18 cellular contexts compared by ENCODE assay signal in genomic region chr3:2826453-2826852, GRCh38.
DNase-seq lines count a peak whose midpoint lies in the region; ATAC-seq and TF ChIP-seq lines count a peak whose summit lies in the region.
"Had no signal": no experiment of that assay in that cellular context is flagged by ENCODE, and none has a peak within 500 bp of the region (broad histone marks: within the 10 kb centered on the region; RNA-seq: fewer than 3 reads in every experiment).

No MANE protein-coding gene starts in this region.

- TF ChIP-seq EP300 in transverse colon (IDR thresholded peaks at IDR 0.05; ENCODE audit: low read depth): no peak

- peaks cover 5% of the 10 kb centered on the region for H3K4me1 Mint-ChIP-seq in MCF 10A (ENCODE audit: insufficient read depth, unreplicated experiment)
- H3K4me1 Mint-ChIP-seq: CD8-positive, alpha-beta memory T cell; T-helper 17 cell had no signal

- H3K36me3 ChIP-seq in esophagus squamous epithelium: no peaks in the 10 kb centered on the region
- no peaks in the 10 kb centered on the region for H3K36me3 ChIP-seq in transverse colon
- H3K36me3 ChIP-seq: SJCRH30 had no signal

- TF ChIP-seq POLR2A in esophagus squamous epithelium (IDR thresholded peaks at IDR 0.05) (no peak), transverse colon (IDR thresholded peaks at IDR 0.05) (no peak)

- no peaks in the 10 kb centered on the region for H3K36me3 Mint-ChIP-seq in MCF 10A (ENCODE audit: insufficient read depth, unreplicated experiment)
- H3K36me3 Mint-ChIP-seq: CD8-positive, alpha-beta memory T cell had no signal

- 58% methylated on average over 3 of the region's 3 CpGs for WGBS in esophagus squamous epithelium, 2 donors
- WGBS in transverse colon (ENCODE audit: low coverage in 1 of 2), 2 donors: 74 to 96% methylated on average over 3 of the region's 3 CpGs

- BruUV-seq in MCF 10A (replicated peaks; lab: Mats Ljungman, UMichigan): no TSS peak

- no peaks in the 10 kb centered on the region for H3K9me3 Mint-ChIP-seq in MCF 10A (ENCODE audit: unreplicated experiment)
- H3K9me3 Mint-ChIP-seq: CD8-positive, alpha-beta memory T cell had no signal

- peak; percentile 9 for DNase-seq in GM10248 (ENCODE audit: extremely low spot score)
- no peak for DNase-seq in MCF 10A (ENCODE audit: unreplicated experiment)
- DNase-seq in effector CD4-positive, alpha-beta T cell: no peak
- no peak for DNase-seq in esophagus squamous epithelium (lab: John Stamatoyannopoulos, UW)
- no peak for DNase-seq in transverse colon
- DNase-seq: CD8-positive, alpha-beta memory T cell; DND-41; H7; NCI-H1436; NCI-H2029 treated with DMSO at 0.1 percent for 48 hours; NCI-H2171 treated with DMSO at 0.1 percent for 48 hours; NCI-H774; PC-9; SJCRH30; T-helper 17 cell had no signal

- ATAC-seq in GM18870 (IDR thresholded peaks at IDR 0.05; ENCODE audit: unreplicated experiment) (peak; percentile 55), HG02610 (IDR thresholded peaks at IDR 0.05; ENCODE audit: unreplicated experiment) (peak; percentile 68), HG03442 (IDR thresholded peaks at IDR 0.05; ENCODE audit: unreplicated experiment) (peak; percentile 68)
- ATAC-seq: T-helper 17 cell had no signal

- intact Hi-C loops in MCF 10A (cut with micrococcal nuclease) (no loop called here), esophagus squamous epithelium (cut with DNase I) (no loop called here), transverse colon (cut with DNase I; ENCODE audit: low total_unique reads) (no loop called here)

- peaks cover 46% of the 10 kb centered on the region for H3K27me3 Mint-ChIP-seq in MCF 10A (ENCODE audit: insufficient read depth, unreplicated experiment)

- CTCF ChIA-PET in GM10248 (lab: Yijun Ruan, JAX) (interaction anchor here (0.9 to 1.8 kb wide), 2 partner anchors 9 to 20 kb away, joined by 3 to 4 read pairs; no protein-coding TSS in a partner anchor), MCF 10A (lab: Yijun Ruan, JAX) (interaction anchor here (1.0 kb wide), 1 partner anchor 14 kb away, joined by 4 read pairs; no protein-coding TSS in a partner anchor)

- H3K27ac Mint-ChIP-seq in MCF 10A (ENCODE audit: low read depth, unreplicated experiment): no peak overlapping the region
- H3K27ac Mint-ChIP-seq: CD8-positive, alpha-beta memory T cell; T-helper 17 cell had no signal

- TF ChIP-seq CTCF in GM10248 (IDR thresholded peaks at IDR 0.05; ENCODE audit: control extremely low read depth, extremely low read depth, low read depth, missing control alignments) (no peak), MCF 10A (IDR thresholded peaks at IDR 0.05; ENCODE audit: unreplicated experiment) (no peak), esophagus squamous epithelium (IDR thresholded peaks at IDR 0.05) (no peak), transverse colon (IDR thresholded peaks at IDR 0.05) (no peak)

- H3K4me3 Mint-ChIP-seq in MCF 10A (ENCODE audit: unreplicated experiment): no peak overlapping the region
- H3K4me3 Mint-ChIP-seq: CD8-positive, alpha-beta memory T cell; T-helper 17 cell had no signal

- no peaks in the 10 kb centered on the region for H3K4me1 ChIP-seq in esophagus squamous epithelium
- no peaks in the 10 kb centered on the region for H3K4me1 ChIP-seq in transverse colon
- H3K4me1 ChIP-seq: SJCRH30 had no signal

- H3K27ac ChIP-seq in esophagus squamous epithelium (no peak overlapping the region), transverse colon (no peak overlapping the region)
- H3K27ac ChIP-seq: PC-9, SJCRH30 had no signal

- POLR2A ChIA-PET in GM10248 (lab: Yijun Ruan, JAX): no interaction called here
- POLR2A ChIA-PET in MCF 10A (lab: Yijun Ruan, JAX): no interaction called here

- H3K4me3 ChIP-seq in esophagus squamous epithelium (no peak overlapping the region), transverse colon (no peak overlapping the region)
- H3K4me3 ChIP-seq: PC-9, SJCRH30 had no signal

- H3K9me3 ChIP-seq in esophagus squamous epithelium (no peaks in the 10 kb centered on the region), transverse colon (no peaks in the 10 kb centered on the region)
- H3K9me3 ChIP-seq: SJCRH30 had no signal

- H3K27me3 ChIP-seq in esophagus squamous epithelium: no peaks in the 10 kb centered on the region
- H3K27me3 ChIP-seq in transverse colon: no peaks in the 10 kb centered on the region
- H3K27me3 ChIP-seq: SJCRH30 had no signal

- in situ Hi-C loops in transverse colon (cut with MboI; ENCODE audit: low pct_ligation_motif_present in 1 of 4, low pct_unique_long_range_greater_than_20kb in 1 of 4, low sequenced_read_pairs in 3 of 4): no loop called here
